In the genomic region with DNA sequence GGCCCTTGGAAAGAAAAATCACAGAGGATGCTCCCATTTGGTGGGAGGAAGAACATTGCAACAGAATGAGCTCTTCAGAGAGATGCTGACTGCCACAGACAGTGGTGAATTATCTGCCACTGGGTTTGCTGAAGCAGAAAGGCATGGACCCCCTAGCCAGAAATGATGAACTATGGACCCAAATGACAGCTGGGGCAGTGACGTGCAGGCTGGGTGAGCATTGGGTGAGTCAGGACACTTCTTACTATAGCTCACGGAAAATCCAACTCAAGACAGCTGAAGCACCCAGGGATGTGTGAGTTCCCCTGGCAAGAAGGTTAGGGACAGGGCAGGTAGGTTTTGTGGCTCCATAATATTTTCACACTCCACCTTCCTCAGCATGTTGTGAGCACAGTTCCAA, we compare ENCODE assay signal across 1 cellular context.
TF ChIP-seq lines count a peak whose summit lies in the region.

No MANE protein-coding gene starts in this region.

TF ChIP-seq in GM23338, 12 proteins besides CTCF, POLR2A, EP300 and RAD21 (continued from another document):
- TF ChIP-seq, protein P1, sequence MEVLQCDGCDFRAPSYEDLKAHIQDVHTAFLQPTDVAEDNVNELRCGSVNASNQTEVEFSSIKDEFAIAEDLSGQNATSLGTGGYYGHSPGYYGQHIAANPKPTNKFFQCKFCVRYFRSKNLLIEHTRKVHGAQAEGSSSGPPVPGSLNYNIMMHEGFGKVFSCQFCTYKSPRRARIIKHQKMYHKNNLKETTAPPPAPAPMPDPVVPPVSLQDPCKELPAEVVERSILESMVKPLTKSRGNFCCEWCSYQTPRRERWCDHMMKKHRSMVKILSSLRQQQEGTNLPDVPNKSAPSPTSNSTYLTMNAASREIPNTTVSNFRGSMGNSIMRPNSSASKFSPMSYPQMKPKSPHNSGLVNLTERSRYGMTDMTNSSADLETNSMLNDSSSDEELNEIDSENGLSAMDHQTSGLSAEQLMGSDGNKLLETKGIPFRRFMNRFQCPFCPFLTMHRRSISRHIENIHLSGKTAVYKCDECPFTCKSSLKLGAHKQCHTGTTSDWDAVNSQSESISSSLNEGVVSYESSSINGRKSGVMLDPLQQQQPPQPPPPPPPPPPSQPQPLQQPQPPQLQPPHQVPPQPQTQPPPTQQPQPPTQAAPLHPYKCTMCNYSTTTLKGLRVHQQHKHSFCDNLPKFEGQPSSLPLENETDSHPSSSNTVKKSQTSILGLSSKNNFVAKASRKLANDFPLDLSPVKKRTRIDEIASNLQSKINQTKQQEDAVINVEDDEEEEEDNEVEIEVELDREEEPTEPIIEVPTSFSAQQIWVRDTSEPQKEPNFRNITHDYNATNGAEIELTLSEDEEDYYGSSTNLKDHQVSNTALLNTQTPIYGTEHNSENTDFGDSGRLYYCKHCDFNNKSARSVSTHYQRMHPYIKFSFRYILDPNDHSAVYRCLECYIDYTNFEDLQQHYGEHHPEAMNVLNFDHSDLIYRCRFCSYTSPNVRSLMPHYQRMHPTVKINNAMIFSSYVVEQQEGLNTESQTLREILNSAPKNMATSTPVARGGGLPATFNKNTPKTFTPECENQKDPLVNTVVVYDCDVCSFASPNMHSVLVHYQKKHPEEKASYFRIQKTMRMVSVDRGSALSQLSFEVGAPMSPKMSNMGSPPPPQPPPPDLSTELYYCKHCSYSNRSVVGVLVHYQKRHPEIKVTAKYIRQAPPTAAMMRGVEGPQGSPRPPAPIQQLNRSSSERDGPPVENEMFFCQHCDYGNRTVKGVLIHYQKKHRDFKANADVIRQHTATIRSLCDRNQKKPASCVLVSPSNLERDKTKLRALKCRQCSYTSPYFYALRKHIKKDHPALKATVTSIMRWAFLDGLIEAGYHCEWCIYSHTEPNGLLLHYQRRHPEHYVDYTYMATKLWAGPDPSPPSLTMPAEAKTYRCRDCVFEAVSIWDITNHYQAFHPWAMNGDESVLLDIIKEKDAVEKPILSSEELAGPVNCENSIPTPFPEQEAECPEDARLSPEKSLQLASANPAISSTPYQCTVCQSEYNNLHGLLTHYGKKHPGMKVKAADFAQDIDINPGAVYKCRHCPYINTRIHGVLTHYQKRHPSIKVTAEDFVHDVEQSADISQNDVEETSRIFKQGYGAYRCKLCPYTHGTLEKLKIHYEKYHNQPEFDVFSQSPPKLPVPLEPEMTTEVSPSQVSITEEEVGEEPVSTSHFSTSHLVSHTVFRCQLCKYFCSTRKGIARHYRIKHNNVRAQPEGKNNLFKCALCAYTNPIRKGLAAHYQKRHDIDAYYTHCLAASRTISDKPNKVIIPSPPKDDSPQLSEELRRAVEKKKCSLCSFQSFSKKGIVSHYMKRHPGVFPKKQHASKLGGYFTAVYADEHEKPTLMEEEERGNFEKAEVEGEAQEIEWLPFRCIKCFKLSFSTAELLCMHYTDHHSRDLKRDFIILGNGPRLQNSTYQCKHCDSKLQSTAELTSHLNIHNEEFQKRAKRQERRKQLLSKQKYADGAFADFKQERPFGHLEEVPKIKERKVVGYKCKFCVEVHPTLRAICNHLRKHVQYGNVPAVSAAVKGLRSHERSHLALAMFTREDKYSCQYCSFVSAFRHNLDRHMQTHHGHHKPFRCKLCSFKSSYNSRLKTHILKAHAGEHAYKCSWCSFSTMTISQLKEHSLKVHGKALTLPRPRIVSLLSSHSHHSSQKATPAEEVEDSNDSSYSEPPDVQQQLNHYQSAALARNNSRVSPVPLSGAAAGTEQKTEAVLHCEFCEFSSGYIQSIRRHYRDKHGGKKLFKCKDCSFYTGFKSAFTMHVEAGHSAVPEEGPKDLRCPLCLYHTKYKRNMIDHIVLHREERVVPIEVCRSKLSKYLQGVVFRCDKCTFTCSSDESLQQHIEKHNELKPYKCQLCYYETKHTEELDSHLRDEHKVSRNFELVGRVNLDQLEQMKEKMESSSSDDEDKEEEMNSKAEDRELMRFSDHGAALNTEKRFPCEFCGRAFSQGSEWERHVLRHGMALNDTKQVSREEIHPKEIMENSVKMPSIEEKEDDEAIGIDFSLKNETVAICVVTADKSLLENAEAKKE (CRISPR knock-in tag; IDR thresholded peaks at IDR 0.05): no peak
- TF ChIP-seq EZH2phosphoT487 (IDR thresholded peaks at IDR 0.05; ENCODE audit: unreplicated experiment) (no peak), NANOG (IDR thresholded peaks at IDR 0.05; ENCODE audit: borderline replicate concordance) (no peak), POLR2AphosphoS5 (IDR thresholded peaks at IDR 0.05; ENCODE audit: low read depth) (no peak), JUNB (IDR thresholded peaks at IDR 0.05; ENCODE audit: unreplicated experiment) (no peak), CREB1 (CRISPR knock-in tag; IDR thresholded peaks at IDR 0.05; ENCODE audit: low read depth) (no peak), EZH2 (IDR thresholded peaks at IDR 0.05; ENCODE audit: low read depth, unreplicated experiment) (no peak)
- TF ChIP-seq, protein P2, sequence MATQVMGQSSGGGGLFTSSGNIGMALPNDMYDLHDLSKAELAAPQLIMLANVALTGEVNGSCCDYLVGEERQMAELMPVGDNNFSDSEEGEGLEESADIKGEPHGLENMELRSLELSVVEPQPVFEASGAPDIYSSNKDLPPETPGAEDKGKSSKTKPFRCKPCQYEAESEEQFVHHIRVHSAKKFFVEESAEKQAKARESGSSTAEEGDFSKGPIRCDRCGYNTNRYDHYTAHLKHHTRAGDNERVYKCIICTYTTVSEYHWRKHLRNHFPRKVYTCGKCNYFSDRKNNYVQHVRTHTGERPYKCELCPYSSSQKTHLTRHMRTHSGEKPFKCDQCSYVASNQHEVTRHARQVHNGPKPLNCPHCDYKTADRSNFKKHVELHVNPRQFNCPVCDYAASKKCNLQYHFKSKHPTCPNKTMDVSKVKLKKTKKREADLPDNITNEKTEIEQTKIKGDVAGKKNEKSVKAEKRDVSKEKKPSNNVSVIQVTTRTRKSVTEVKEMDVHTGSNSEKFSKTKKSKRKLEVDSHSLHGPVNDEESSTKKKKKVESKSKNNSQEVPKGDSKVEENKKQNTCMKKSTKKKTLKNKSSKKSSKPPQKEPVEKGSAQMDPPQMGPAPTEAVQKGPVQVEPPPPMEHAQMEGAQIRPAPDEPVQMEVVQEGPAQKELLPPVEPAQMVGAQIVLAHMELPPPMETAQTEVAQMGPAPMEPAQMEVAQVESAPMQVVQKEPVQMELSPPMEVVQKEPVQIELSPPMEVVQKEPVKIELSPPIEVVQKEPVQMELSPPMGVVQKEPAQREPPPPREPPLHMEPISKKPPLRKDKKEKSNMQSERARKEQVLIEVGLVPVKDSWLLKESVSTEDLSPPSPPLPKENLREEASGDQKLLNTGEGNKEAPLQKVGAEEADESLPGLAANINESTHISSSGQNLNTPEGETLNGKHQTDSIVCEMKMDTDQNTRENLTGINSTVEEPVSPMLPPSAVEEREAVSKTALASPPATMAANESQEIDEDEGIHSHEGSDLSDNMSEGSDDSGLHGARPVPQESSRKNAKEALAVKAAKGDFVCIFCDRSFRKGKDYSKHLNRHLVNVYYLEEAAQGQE (IDR thresholded peaks at IDR 0.05; ENCODE audit: unreplicated experiment): no peak
